In genomic region chr6:134840086-134840485, GRCh38 we compare ENCODE assay signal across 17 cellular contexts.
DNase-seq lines count a peak whose midpoint lies in the region; ATAC-seq and TF ChIP-seq lines count a peak whose summit lies in the region.
"Had no signal": no experiment of that assay in that cellular context is flagged by ENCODE, and none has a peak within 500 bp of the region (broad histone marks: within the 10 kb centered on the region; RNA-seq: fewer than 3 reads in every experiment).

No MANE protein-coding gene starts in this region.

- no peaks in the 10 kb centered on the region for H3K4me1 ChIP-seq in mucosa of descending colon (ENCODE audit: low read depth)
- H3K4me1 ChIP-seq in SK-N-SH (ENCODE audit: control insufficient read depth in 1 of 2, insufficient read depth in 2 of 2, low read depth in 1 of 2, low read length in 1 of 2) = no peaks in the 10 kb centered on the region

- no peak overlapping the region for H3K27ac ChIP-seq in SK-N-SH (ENCODE audit: low read depth in 2 of 2, low read length in 1 of 2)
- H3K27ac ChIP-seq: ascending aorta, VCaP had no signal

- no peak for TF ChIP-seq CTCF in mucosa of descending colon (IDR thresholded peaks at IDR 0.05)
- no peak for TF ChIP-seq CTCF in SK-N-SH (IDR thresholded peaks at IDR 0.05)

- H3K9me3 ChIP-seq in mucosa of descending colon (no peaks in the 10 kb centered on the region), SK-N-SH (no peaks in the 10 kb centered on the region)
- H3K9me3 ChIP-seq: ascending aorta had no signal

- no peak for TF ChIP-seq EP300 in SK-N-SH (IDR thresholded peaks at IDR 0.05; ENCODE audit: borderline replicate concordance in 1 of 2, low read depth in 1 of 2, low read length in 1 of 2)

- CTCF ChIA-PET in SK-N-SH (lab: Yijun Ruan, JAX) = interaction anchor here (1.0 to 1.5 kb wide), 2 partner anchors 17 to 716 kb away, joined by 3 to 7 read pairs; no protein-coding TSS in a partner anchor
- CTCF ChIA-PET in activated CD4-positive, alpha-beta memory T cell treated with anti-CD3 and anti-CD28 coated beads for 36 hours (lab: Charles Lee) = interaction anchor here (1.0 kb wide), 1 partner anchor 666 kb away, joined by 3 read pairs; no protein-coding TSS in a partner anchor

- TF ChIP-seq RAD21 in SK-N-SH (IDR thresholded peaks at IDR 0.05; ENCODE audit: low read length) = no peak

- POLR2A ChIA-PET in SK-N-SH (lab: Yijun Ruan, JAX) = no interaction called here
- POLR2A ChIA-PET in activated CD4-positive, alpha-beta memory T cell treated with anti-CD3 and anti-CD28 coated beads for 36 hours (lab: Charles Lee) = no interaction called here

- intact Hi-C loops in mucosa of descending colon (cut with DNase I, micrococcal nuclease) = no loop called here
- intact Hi-C loops in activated CD4-positive, alpha-beta memory T cell treated with anti-CD3 and anti-CD28 coated beads for 36 hours (cut with micrococcal nuclease) = no loop called here

- no peaks in the 10 kb centered on the region for H3K9me2 ChIP-seq in SK-N-SH

- H3K4me3 ChIP-seq in mucosa of descending colon = no peak overlapping the region
- H3K4me3 ChIP-seq in SK-N-SH (ENCODE audit: low read depth in 2 of 2, low read length in 1 of 2) = no peak overlapping the region
- H3K4me3 ChIP-seq: ascending aorta had no signal

- peak in 1 of 3 donors; percentile 34 for DNase-seq in mucosa of descending colon
- DNase-seq in activated CD4-positive, CD25-positive, alpha-beta regulatory T cell (lab: John Stamatoyannopoulos, UW) = no peak
- DNase-seq in COR-L47 (lab: John Stamatoyannopoulos, UW) = no peak
- DNase-seq in SK-N-SH = no peak
- DNase-seq in activated CD4-positive, alpha-beta memory T cell treated with anti-CD3 and anti-CD28 coated beads for 36 hours = no peak
- DNase-seq: activated gamma-delta T cell, H9, KBM-7, NCI-H1092 treated with DMSO at 0.1 percent for 48 hours, NCI-H226, posterior cingulate gyrus had no signal

- no peaks in the 10 kb centered on the region for H4K20me1 ChIP-seq in SK-N-SH (ENCODE audit: insufficient read depth)

- peak; percentile 77 for ATAC-seq in GM18873 (IDR thresholded peaks at IDR 0.05; ENCODE audit: low FRiP score, unreplicated experiment)
- peak; percentile 91 for ATAC-seq in GM21619 (IDR thresholded peaks at IDR 0.05; ENCODE audit: unreplicated experiment)
- peak; percentile 88 for ATAC-seq in HG03196 (IDR thresholded peaks at IDR 0.05; ENCODE audit: unreplicated experiment)
- ATAC-seq in mucosa of descending colon = peak; percentile 70

- H3K9ac ChIP-seq in SK-N-SH = no peak overlapping the region

- no peaks in the 10 kb centered on the region for H3K27me3 ChIP-seq in SK-N-SH (ENCODE audit: insufficient read depth)
- H3K27me3 ChIP-seq: ascending aorta had no signal

- no peak overlapping the region for H3K4me3 Mint-ChIP-seq in activated CD4-positive, alpha-beta memory T cell treated with anti-CD3 and anti-CD28 coated beads for 36 hours
- H3K4me3 Mint-ChIP-seq: B cell, H9 had no signal

- no peak overlapping the region for H3K27ac Mint-ChIP-seq in activated CD4-positive, alpha-beta memory T cell treated with anti-CD3 and anti-CD28 coated beads for 36 hours
- H3K27ac Mint-ChIP-seq: B cell, H9 had no signal

- H3K36me3 ChIP-seq in mucosa of descending colon (ENCODE audit: low read depth) (no peaks in the 10 kb centered on the region), SK-N-SH (replicated peaks in 1 of 2; ENCODE audit: control insufficient read depth in 1 of 2, insufficient read depth in 2 of 2, low read length in 1 of 2) (no peaks in the 10 kb centered on the region)
- H3K36me3 ChIP-seq: ascending aorta had no signal

- no peaks in the 10 kb centered on the region for H3K27me3 Mint-ChIP-seq in activated CD4-positive, alpha-beta memory T cell treated with anti-CD3 and anti-CD28 coated beads for 36 hours
- H3K27me3 Mint-ChIP-seq: B cell had no signal

- 83% methylated on average over 6 of the region's 6 CpGs for WGBS in SK-N-SH (ENCODE audit: low lambda C conversion rate)

- H3K4me1 Mint-ChIP-seq in activated CD4-positive, alpha-beta memory T cell treated with anti-CD3 and anti-CD28 coated beads for 36 hours (ENCODE audit: low read depth) = no peaks in the 10 kb centered on the region
- H3K4me1 Mint-ChIP-seq: B cell had no signal

- no peaks in the 10 kb centered on the region for H3K9me3 Mint-ChIP-seq in activated CD4-positive, alpha-beta memory T cell treated with anti-CD3 and anti-CD28 coated beads for 36 hours
- H3K9me3 Mint-ChIP-seq: H9 had no signal

- no peaks in the 10 kb centered on the region for H3K36me3 Mint-ChIP-seq in activated CD4-positive, alpha-beta memory T cell treated with anti-CD3 and anti-CD28 coated beads for 36 hours

- H2AFZ ChIP-seq in SK-N-SH (ENCODE audit: low read depth) = no peak overlapping the region

- no peaks in the 10 kb centered on the region for H3F3A ChIP-seq in SK-N-SH (replicated peaks; ENCODE audit: insufficient read depth)

- no peak overlapping the region for H3K4me2 ChIP-seq in SK-N-SH

- H3K79me2 ChIP-seq in SK-N-SH (ENCODE audit: insufficient read depth) = no peaks in the 10 kb centered on the region

TF ChIP-seq in SK-N-SH, 30 proteins besides CTCF, POLR2A, EP300 and RAD21:
- TF ChIP-seq POLR2AphosphoS5 (IDR thresholded peaks at IDR 0.05; ENCODE audit: low read depth, low read length) (no peak), EZH2phosphoT487 (IDR thresholded peaks at IDR 0.05; ENCODE audit: borderline replicate concordance, low read depth) (no peak), USF1 (IDR thresholded peaks at IDR 0.05; ENCODE audit: borderline replicate concordance, low read depth) (no peak), NRF1 (IDR thresholded peaks at IDR 0.05; ENCODE audit: low read depth, low read length) (no peak)
